Comparison of ENCODE assay signal across 8 cellular contexts in the genomic region with DNA sequence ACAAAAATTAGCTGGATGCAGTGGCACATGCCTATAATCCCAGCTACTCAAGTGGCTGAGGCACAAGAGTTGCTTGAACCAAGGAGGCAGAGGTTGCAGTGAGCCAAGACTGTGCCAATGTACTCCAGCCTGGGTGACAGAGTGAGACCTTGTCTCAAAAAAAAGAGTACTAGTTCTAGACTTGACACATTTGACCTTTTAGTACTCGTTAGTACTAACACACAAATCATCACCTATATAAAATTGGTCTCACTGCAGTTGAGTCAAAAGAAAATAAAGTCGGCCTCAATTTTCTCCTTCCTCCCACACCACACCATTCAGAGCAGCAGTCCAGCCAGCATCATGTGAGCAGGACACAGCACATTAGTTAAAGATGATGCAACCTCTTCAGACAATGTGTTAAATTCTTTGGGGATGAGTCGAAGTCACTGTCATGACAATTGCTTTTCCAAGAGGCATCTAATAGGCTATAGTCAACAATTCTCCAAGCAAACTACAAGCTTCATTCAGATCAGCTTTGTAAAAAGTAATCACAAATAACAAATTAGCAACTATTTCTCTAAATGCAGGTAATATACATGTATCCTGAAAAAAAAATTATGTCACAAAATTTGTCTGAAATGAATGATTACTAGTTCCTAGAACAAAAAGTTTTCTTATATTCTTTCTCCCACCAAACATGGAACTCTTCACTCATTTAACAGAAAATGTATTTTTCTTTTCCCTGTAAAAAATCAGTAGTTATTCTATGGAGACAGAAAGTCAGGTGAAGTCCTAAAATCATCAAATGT. TPM values are rescaled to one million over a fixed set of nuclear protein-coding genes. Genes with fewer than 3 reads are reported as not detected.
A peak's percentile ranks its signal among the peaks of the same experiment; 100 is the strongest.
DNase-seq lines count a peak whose midpoint lies in the region; ATAC-seq lines count a peak whose summit lies in the region.

No MANE protein-coding gene starts in this region.

- H3K27ac ChIP-seq in rectal smooth muscle tissue (ENCODE audit: low read depth, low read length), result peak overlapping the region; percentile 85

- ATAC-seq in T-cell (replicated peaks in 1 of 4) (no peak), HG02970 (IDR thresholded peaks at IDR 0.05; ENCODE audit: low FRiP score, unreplicated experiment) (no peak), HG03097 (IDR thresholded peaks at IDR 0.05; ENCODE audit: low FRiP score, unreplicated experiment) (no peak)

- intact Hi-C loops in activated CD4-positive, alpha-beta memory T cell treated with anti-CD3 and anti-CD28 coated beads for 36 hours (cut with micrococcal nuclease), result no loop called here
- intact Hi-C loops in posterior vena cava (cut with DNase I), result no loop called here

- DNase-seq in activated CD4-positive, alpha-beta memory T cell treated with anti-CD3 and anti-CD28 coated beads for 36 hours, result peak; percentile 36
- no peak for DNase-seq in activated CD4-positive, alpha-beta memory T cell treated with anti-CD3 and anti-CD28 coated beads, Interleukin-2, amount 10 ng/mL, durations not matched to agents 7 days and 5 days
- DNase-seq in T-cell, result no peak
- peak; percentile 87 for DNase-seq in glomerular visceral epithelial cell (ENCODE audit: extremely low spot score)
- no peak for DNase-seq in posterior vena cava (ENCODE audit: low spot score)

- CTCF ChIA-PET in activated CD4-positive, alpha-beta memory T cell treated with anti-CD3 and anti-CD28 coated beads for 36 hours (lab: Charles Lee), result interaction anchor here (1.0 to 1.1 kb wide), 2 partner anchors 10 to 11 kb away, joined by 3 to 4 read pairs; no protein-coding TSS in a partner anchor
- CTCF ChIA-PET in activated CD4-positive, alpha-beta memory T cell treated with anti-CD3 and anti-CD28 coated beads, Interleukin-2, amount 10 ng/mL, durations not matched to agents 7 days and 5 days (lab: Charles Lee), result interaction anchor here (0.8 to 1.0 kb wide), 2 partner anchors 11 to 30 kb away, joined by 3 read pairs; no protein-coding TSS in a partner anchor
- CTCF ChIA-PET in T-cell (lab: Charles Lee), result no interaction called here

- H3K27me3 ChIP-seq in rectal smooth muscle tissue (ENCODE audit: control insufficient read depth, insufficient read depth, low read length), result no peaks in the 10 kb centered on the region

- no peaks in the 10 kb centered on the region for H3K27me3 Mint-ChIP-seq in activated CD4-positive, alpha-beta memory T cell treated with anti-CD3 and anti-CD28 coated beads for 36 hours
- H3K27me3 Mint-ChIP-seq in activated CD4-positive, alpha-beta memory T cell treated with anti-CD3 and anti-CD28 coated beads, Interleukin-2, amount 10 ng/mL, durations not matched to agents 7 days and 5 days, result no peaks in the 10 kb centered on the region
- H3K27me3 Mint-ChIP-seq in T-cell, result no peaks in the 10 kb centered on the region

- H3K4me1 ChIP-seq in rectal smooth muscle tissue (ENCODE audit: control insufficient read depth, insufficient read depth, low read length), result peaks cover 29% of the 10 kb centered on the region

- no peaks in the 10 kb centered on the region for H3K36me3 ChIP-seq in rectal smooth muscle tissue (ENCODE audit: control insufficient read depth, insufficient read depth, low read length)

- H3K4me3 Mint-ChIP-seq in activated CD4-positive, alpha-beta memory T cell treated with anti-CD3 and anti-CD28 coated beads for 36 hours, result no peak overlapping the region
- no peak overlapping the region for H3K4me3 Mint-ChIP-seq in activated CD4-positive, alpha-beta memory T cell treated with anti-CD3 and anti-CD28 coated beads, Interleukin-2, amount 10 ng/mL, durations not matched to agents 7 days and 5 days
- H3K4me3 Mint-ChIP-seq in T-cell, result no peak overlapping the region

- POLR2A ChIA-PET in activated CD4-positive, alpha-beta memory T cell treated with anti-CD3 and anti-CD28 coated beads for 36 hours (lab: Charles Lee), result no interaction called here
- POLR2A ChIA-PET in activated CD4-positive, alpha-beta memory T cell treated with anti-CD3 and anti-CD28 coated beads, Interleukin-2, amount 10 ng/mL, durations not matched to agents 7 days and 5 days (lab: Charles Lee), result interaction anchor here (1.0 kb wide), 1 partner anchor 9 kb away, joined by 3 read pairs; no protein-coding TSS in a partner anchor
- POLR2A ChIA-PET in T-cell (lab: Charles Lee), result no interaction called here

- H3K4me3 ChIP-seq in rectal smooth muscle tissue (ENCODE audit: low read length), result no peak overlapping the region

- H3K9me3 Mint-ChIP-seq in activated CD4-positive, alpha-beta memory T cell treated with anti-CD3 and anti-CD28 coated beads for 36 hours, result no peaks in the 10 kb centered on the region
- H3K9me3 Mint-ChIP-seq in activated CD4-positive, alpha-beta memory T cell treated with anti-CD3 and anti-CD28 coated beads, Interleukin-2, amount 10 ng/mL, durations not matched to agents 7 days and 5 days, result no peaks in the 10 kb centered on the region
- no peaks in the 10 kb centered on the region for H3K9me3 Mint-ChIP-seq in T-cell

- H3K4me1 Mint-ChIP-seq in activated CD4-positive, alpha-beta memory T cell treated with anti-CD3 and anti-CD28 coated beads for 36 hours (ENCODE audit: low read depth), result peaks cover 24% of the 10 kb centered on the region
- peaks cover 13% of the 10 kb centered on the region for H3K4me1 Mint-ChIP-seq in activated CD4-positive, alpha-beta memory T cell treated with anti-CD3 and anti-CD28 coated beads, Interleukin-2, amount 10 ng/mL, durations not matched to agents 7 days and 5 days
- H3K4me1 Mint-ChIP-seq in T-cell, result peaks cover 13 to 19% (median 17%) of the 10 kb centered on the region in 3 donors

- H3K36me3 Mint-ChIP-seq in activated CD4-positive, alpha-beta memory T cell treated with anti-CD3 and anti-CD28 coated beads for 36 hours, result peaks cover 24% of the 10 kb centered on the region
- peaks cover 27% of the 10 kb centered on the region for H3K36me3 Mint-ChIP-seq in activated CD4-positive, alpha-beta memory T cell treated with anti-CD3 and anti-CD28 coated beads, Interleukin-2, amount 10 ng/mL, durations not matched to agents 7 days and 5 days (ENCODE audit: low read depth)
- peaks cover 29% of the 10 kb centered on the region for H3K36me3 Mint-ChIP-seq in T-cell

- no peak overlapping the region for H3K9ac ChIP-seq in rectal smooth muscle tissue (ENCODE audit: low read length)

- H3K27ac Mint-ChIP-seq in activated CD4-positive, alpha-beta memory T cell treated with anti-CD3 and anti-CD28 coated beads for 36 hours, result peak overlapping the region; percentile 69
- H3K27ac Mint-ChIP-seq in activated CD4-positive, alpha-beta memory T cell treated with anti-CD3 and anti-CD28 coated beads, Interleukin-2, amount 10 ng/mL, durations not matched to agents 7 days and 5 days, result no peak overlapping the region
- H3K27ac Mint-ChIP-seq in T-cell, result peak overlapping the region; percentile 2 to 58

RNA-seq across cellular contexts. Expression of gene CLIP1, which starts 55.6 kb away (rescaled TPM):
- 10 to 100 TPM; 69.2 to 71.8 TPM for total RNA-seq in activated CD4-positive, alpha-beta memory T cell treated with anti-CD3 and anti-CD28 coated beads for 36 hours
- total RNA-seq in activated CD4-positive, alpha-beta memory T cell treated with anti-CD3 and anti-CD28 coated beads, Interleukin-2, amount 10 ng/mL, durations not matched to agents 7 days and 5 days, result 10 to 100 TPM; 65.3 to 73.4 TPM
- total RNA-seq in T-cell, result 10 to 100 TPM; 47.2 to 69.5 (median 59.4) TPM
- 100 to 1,000 TPM; 141 to 226 TPM for total RNA-seq in posterior vena cava

Comparison
In these comparisons a context has a peak if more than half of its experiments do, and no peak if none do; other contexts are left out.
1. DNase-seq: peak in activated CD4-positive, alpha-beta memory T cell treated with anti-CD3 and anti-CD28 coated beads for 36 hours (single experiment) and glomerular visceral epithelial cell (single experiment); none in activated CD4-positive, alpha-beta memory T cell treated with anti-CD3 and anti-CD28 coated beads, Interleukin-2, amount 10 ng/mL, durations not matched to agents 7 days and 5 days (single experiment), T-cell (0 of 34) and posterior vena cava (single experiment).
2. CTCF ChIA-PET loops: an anchor here in activated CD4-positive, alpha-beta memory T cell treated with anti-CD3 and anti-CD28 coated beads for 36 hours (1.0 to 1.1 kb wide) and activated CD4-positive, alpha-beta memory T cell treated with anti-CD3 and anti-CD28 coated beads, Interleukin-2, amount 10 ng/mL, durations not matched to agents 7 days and 5 days (0.8 to 1.0 kb wide); none called in T-cell.